ENCODE assay signal across 8 cellular contexts in genomic region chr18:59308201-59309014, GRCh38. TPM values are rescaled to one million over a fixed set of nuclear protein-coding genes. Genes with fewer than 3 reads are reported as not detected.
A peak's percentile ranks its signal among the peaks of the same experiment; 100 is the strongest.
DNase-seq lines count a peak whose midpoint lies in the region; ATAC-seq and TF ChIP-seq lines count a peak whose summit lies in the region.

No MANE protein-coding gene starts in this region.

- peaks cover 4% of the 10 kb centered on the region for H3K4me1 Mint-ChIP-seq in activated CD4-positive, alpha-beta memory T cell treated with anti-CD3 and anti-CD28 coated beads, Interleukin-2, amount 10 ng/mL, durations not matched to agents 7 days and 5 days
- H3K4me1 Mint-ChIP-seq in memory B cell: no peaks in the 10 kb centered on the region

- CTCF ChIA-PET in activated CD4-positive, alpha-beta memory T cell treated with anti-CD3 and anti-CD28 coated beads, Interleukin-2, amount 10 ng/mL, durations not matched to agents 7 days and 5 days (lab: Charles Lee): interaction anchor here (0.6 to 3.2 kb wide), 24 partner anchors 8 to 1463 kb away, joined by 3 to 127 read pairs (median 4); partner anchors contain the start of genes CPLX4 and LMAN1

- H3K4me3 ChIP-seq in AG10803 (ENCODE audit: low read length): peak overlapping the region; percentile 45
- peak overlapping the region; percentile 50 for H3K4me3 ChIP-seq in effector memory CD4-positive, alpha-beta T cell (ENCODE audit: insufficient read depth, low read depth, low read length, poor library complexity, severe bottlenecking)

- no peaks in the 10 kb centered on the region for H3K36me3 Mint-ChIP-seq in activated CD4-positive, alpha-beta memory T cell treated with anti-CD3 and anti-CD28 coated beads, Interleukin-2, amount 10 ng/mL, durations not matched to agents 7 days and 5 days (ENCODE audit: low read depth)
- no peaks in the 10 kb centered on the region for H3K36me3 Mint-ChIP-seq in memory B cell

- peak overlapping the region; percentile 53 for H3K4me3 Mint-ChIP-seq in activated CD4-positive, alpha-beta memory T cell treated with anti-CD3 and anti-CD28 coated beads, Interleukin-2, amount 10 ng/mL, durations not matched to agents 7 days and 5 days
- peak overlapping the region; percentile 61 for H3K4me3 Mint-ChIP-seq in memory B cell

- no peak overlapping the region for H3K27ac ChIP-seq in effector memory CD4-positive, alpha-beta T cell (ENCODE audit: insufficient read depth, low read length, poor library complexity, severe bottlenecking)

- no peaks in the 10 kb centered on the region for H3K9me3 ChIP-seq in effector memory CD4-positive, alpha-beta T cell (ENCODE audit: control insufficient read depth, low read length)

- peak; percentile 57 for DNase-seq in AG10803 (ENCODE audit: low read depth)
- peak; percentile 62 for DNase-seq in GM19238 (ENCODE audit: insufficient read length, low spot score)
- DNase-seq in NCI-H748 (lab: John Stamatoyannopoulos, UW; ENCODE audit: unreplicated experiment): peak; percentile 86
- peak; percentile 70 for DNase-seq in activated CD4-positive, alpha-beta memory T cell treated with anti-CD3 and anti-CD28 coated beads, Interleukin-2, amount 10 ng/mL, durations not matched to agents 7 days and 5 days
- peak; percentile 17 to 42 (median 24) for DNase-seq in effector memory CD4-positive, alpha-beta T cell
- DNase-seq in memory B cell (ENCODE audit: low spot score in 2 of 2): peak; percentile 60 to 75
- peak; percentile 65 for DNase-seq in stimulated activated CD8-positive, alpha-beta memory T cell treated with anti-CD3 and anti-CD28 coated beads, Interleukin-15, amount 100 ng/mL, for 24 hours (ENCODE audit: low read depth)

- no peaks in the 10 kb centered on the region for H3K36me3 ChIP-seq in effector memory CD4-positive, alpha-beta T cell (ENCODE audit: control insufficient read depth, insufficient read depth, low read length)

- POLR2A ChIA-PET in activated CD4-positive, alpha-beta memory T cell treated with anti-CD3 and anti-CD28 coated beads, Interleukin-2, amount 10 ng/mL, durations not matched to agents 7 days and 5 days (lab: Charles Lee): interaction anchor here (0.8 to 1.0 kb wide), 2 partner anchors 94 kb away, joined by 3 to 5 read pairs; no protein-coding TSS in a partner anchor

- no peaks in the 10 kb centered on the region for H3K9me3 Mint-ChIP-seq in activated CD4-positive, alpha-beta memory T cell treated with anti-CD3 and anti-CD28 coated beads, Interleukin-2, amount 10 ng/mL, durations not matched to agents 7 days and 5 days
- no peaks in the 10 kb centered on the region for H3K9me3 Mint-ChIP-seq in memory B cell

- H3K27ac Mint-ChIP-seq in activated CD4-positive, alpha-beta memory T cell treated with anti-CD3 and anti-CD28 coated beads, Interleukin-2, amount 10 ng/mL, durations not matched to agents 7 days and 5 days: no peak overlapping the region
- H3K27ac Mint-ChIP-seq in memory B cell: no peak overlapping the region

- peak; percentile 43 for TF ChIP-seq CTCF in AG10803 (conservative IDR thresholded peaks at IDR 0.05; ENCODE audit: low read length)

- peaks cover 54% of the 10 kb centered on the region for H3K27me3 Mint-ChIP-seq in activated CD4-positive, alpha-beta memory T cell treated with anti-CD3 and anti-CD28 coated beads, Interleukin-2, amount 10 ng/mL, durations not matched to agents 7 days and 5 days
- H3K27me3 Mint-ChIP-seq in memory B cell: peaks cover 15% of the 10 kb centered on the region

- H3K27me3 ChIP-seq in effector memory CD4-positive, alpha-beta T cell (replicated peaks; ENCODE audit: control insufficient read depth, insufficient read depth, low read length, poor library complexity, severe bottlenecking): peaks cover 18% of the 10 kb centered on the region

- ATAC-seq in HG03439 (IDR thresholded peaks at IDR 0.05; ENCODE audit: unreplicated experiment) (peak; percentile 95), memory B cell (ENCODE audit: low read depth) (peak; percentile 88)

- peaks cover 6% of the 10 kb centered on the region for H3K4me1 ChIP-seq in effector memory CD4-positive, alpha-beta T cell (ENCODE audit: control insufficient read depth, insufficient read depth, low read length, poor library complexity, severe bottlenecking)

RNA-seq across cellular contexts. Expression of gene CPLX4, which starts 10.0 kb away (rescaled TPM):
- total RNA-seq in activated CD4-positive, alpha-beta memory T cell treated with anti-CD3 and anti-CD28 coated beads, Interleukin-2, amount 10 ng/mL, durations not matched to agents 7 days and 5 days: not detected

RNA-seq across cellular contexts. Expression of gene RAX, which starts 35.2 kb away (rescaled TPM):
- total RNA-seq in activated CD4-positive, alpha-beta memory T cell treated with anti-CD3 and anti-CD28 coated beads, Interleukin-2, amount 10 ng/mL, durations not matched to agents 7 days and 5 days: under 1 TPM in 1 of 2 experiments, not detected in 1; 0.10 TPM

RNA-seq across cellular contexts. Expression of gene LMAN1, which starts 50.7 kb away (rescaled TPM):
- 100 to 1,000 TPM; 102 to 104 TPM for total RNA-seq in activated CD4-positive, alpha-beta memory T cell treated with anti-CD3 and anti-CD28 coated beads, Interleukin-2, amount 10 ng/mL, durations not matched to agents 7 days and 5 days

Comparison
In these comparisons a context has a peak if more than half of its experiments do, and no peak if none do; other contexts are left out.
1. DNase-seq: peak in every context shown above with its lines; median percentile 86 in NCI-H748; 70 in activated CD4-positive, alpha-beta memory T cell treated with anti-CD3 and anti-CD28 coated beads, Interleukin-2, amount 10 ng/mL, durations not matched to agents 7 days and 5 days; 68 in memory B cell; 65 in stimulated activated CD8-positive, alpha-beta memory T cell treated with anti-CD3 and anti-CD28 coated beads, Interleukin-15, amount 100 ng/mL, for 24 hours; 62 in GM19238; 57 in AG10803; 24 in effector memory CD4-positive, alpha-beta T cell.